In the genomic region with DNA sequence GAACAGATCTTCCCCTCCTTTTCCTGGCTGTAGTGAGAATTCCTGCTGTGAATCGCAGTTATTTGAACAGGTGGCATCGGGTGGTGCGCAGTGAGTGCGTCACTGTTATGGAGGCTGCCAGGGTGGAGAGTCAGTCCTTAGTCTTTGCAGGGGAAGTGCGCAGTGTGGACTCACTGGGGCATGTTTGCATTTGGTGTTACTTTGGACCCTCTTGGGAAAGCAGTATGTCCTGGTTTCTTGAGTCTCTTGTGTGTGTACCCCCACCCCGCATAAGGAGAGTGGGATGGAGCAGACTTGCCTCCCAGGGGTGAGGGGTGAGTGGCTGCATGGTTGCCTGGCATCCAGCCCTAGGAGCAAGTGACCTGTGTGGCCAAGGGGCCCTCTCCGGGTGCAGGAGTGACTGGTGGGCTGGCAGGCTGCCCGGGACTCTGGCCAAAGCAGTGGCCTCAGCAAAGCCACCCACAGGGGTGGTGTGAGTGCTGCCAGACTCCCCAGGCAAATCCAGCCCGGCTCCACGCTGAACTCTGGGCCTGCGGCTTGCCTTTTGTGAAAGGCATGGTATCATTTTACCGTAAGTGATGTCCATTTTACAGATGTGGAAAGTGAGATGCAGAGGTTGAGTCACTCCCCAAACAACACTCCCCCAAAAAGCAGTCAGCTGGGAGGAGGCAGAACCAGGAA, we compare ENCODE assay signal across 10 cellular contexts. TPM values are rescaled to one million over a fixed set of nuclear protein-coding genes. Genes with fewer than 3 reads are reported as not detected.
DNase-seq lines count a peak whose midpoint lies in the region; ATAC-seq and TF ChIP-seq lines count a peak whose summit lies in the region.
"Had no signal": no experiment of that assay in that cellular context is flagged by ENCODE, and none has a peak within 500 bp of the region (broad histone marks: within the 10 kb centered on the region; RNA-seq: fewer than 3 reads in every experiment).

No MANE protein-coding gene starts in this region.

- peak; percentile 57 for ATAC-seq in left lung
- peak; percentile 23 to 45 for ATAC-seq in upper lobe of left lung (ENCODE audit: low FRiP score in 2 of 2)

- H3K36me3 ChIP-seq in left lung (peaks cover 0 to 47% of the 10 kb centered on the region in 2 donors), upper lobe of left lung (peaks cover 0 to 49% (median 15%) of the 10 kb centered on the region in 4 donors), MM.1S (replicated peaks; ENCODE audit: insufficient read depth, low read length) (no peaks in the 10 kb centered on the region)

- no peak for TF ChIP-seq POLR2A in upper lobe of left lung (IDR thresholded peaks at IDR 0.05)

- H3K9me3 ChIP-seq in left lung = peaks cover 0 to 3% of the 10 kb centered on the region in 2 donors
- peaks cover 0 to 3% (median 0%) of the 10 kb centered on the region in 4 donors for H3K9me3 ChIP-seq in upper lobe of left lung
- no peaks in the 10 kb centered on the region for H3K9me3 ChIP-seq in MM.1S (replicated peaks; ENCODE audit: insufficient read depth, low read length)
- H3K9me3 ChIP-seq: psoas muscle had no signal

- H3K9ac ChIP-seq in MM.1S (ENCODE audit: low read length) = no peak overlapping the region

- peaks cover 3% of the 10 kb centered on the region; the same call in 1 of the 2 replicates for H4K20me1 ChIP-seq in MM.1S (ENCODE audit: insufficient read depth, low read length)

- in situ Hi-C loops in astrocyte of the cerebellum (cut with HindIII; ENCODE audit: low sequenced_read_pairs) = loop anchor here (10.0 to 25.0 kb wide), 2 partner anchors 152 to 220 kb away; partner anchors contain the start of gene FLNB

- DNase-seq in DMS 273 (lab: John Stamatoyannopoulos, UW; ENCODE audit: unreplicated experiment) = peak; percentile 77
- no peak for DNase-seq in DMS 273 treated with DMSO at 0.1 percent for 48 hours (lab: John Stamatoyannopoulos, UW)
- DNase-seq in astrocyte of the cerebellum (ENCODE audit: low read depth) = peak; percentile 59
- peak; percentile 77 to 88 for DNase-seq in left lung
- peak; percentile 75 to 92 for DNase-seq in upper lobe of left lung
- DNase-seq in stimulated activated CD4-positive, alpha-beta T cell treated with anti-CD3 and anti-CD28 coated beads, Interleukin-1b, Interleukin-23, amount 100 ng/mL, for 48 hours = no peak
- no peak for DNase-seq in hepatic stellate cell (ENCODE audit: low spot score)
- DNase-seq in MM.1S = no peak

- TF ChIP-seq CTCF in astrocyte of the cerebellum (IDR thresholded peaks at IDR 0.05; ENCODE audit: low read depth, low read length, missing control alignments) = no peak
- no peak for TF ChIP-seq CTCF in left lung (IDR thresholded peaks at IDR 0.05)
- TF ChIP-seq CTCF in upper lobe of left lung (IDR thresholded peaks at IDR 0.05) = no peak
- TF ChIP-seq CTCF in MM.1S (IDR thresholded peaks at IDR 0.05; ENCODE audit: low read length) = no peak

- H3K79me2 ChIP-seq in MM.1S (ENCODE audit: low read length) = no peaks in the 10 kb centered on the region

- H3K9me2 ChIP-seq in MM.1S (replicated peaks; ENCODE audit: insufficient read depth, low read length) = no peaks in the 10 kb centered on the region

- no peak overlapping the region for H2AFZ ChIP-seq in MM.1S (ENCODE audit: low read length)

- intact Hi-C loops in left lung (cut with DNase I) = loop anchor here in 1 of 2 donors (10.0 kb wide), 1 partner anchor 150 kb away; no protein-coding TSS in a partner anchor

- peak overlapping the region in 1 of 2 donors; percentile 26 for H3K27ac ChIP-seq in left lung
- peak overlapping the region in 3 of 4 donors; percentile 19 to 49 (median 34) for H3K27ac ChIP-seq in upper lobe of left lung
- H3K27ac ChIP-seq in MM.1S (ENCODE audit: low read length) = no peak overlapping the region
- H3K27ac ChIP-seq: 22Rv1, psoas muscle had no signal

- no peak overlapping the region for H3K4me3 ChIP-seq in astrocyte of the cerebellum (ENCODE audit: low read depth, low read length)
- no peak overlapping the region for H3K4me3 ChIP-seq in left lung
- H3K4me3 ChIP-seq in upper lobe of left lung = no peak overlapping the region
- no peak overlapping the region for H3K4me3 ChIP-seq in MM.1S (ENCODE audit: low read length)
- H3K4me3 ChIP-seq: psoas muscle had no signal

- WGBS in upper lobe of left lung, 2 donors = 67 to 86% methylated on average over 7 to 12 of the region's 12 CpGs

- no peak for TF ChIP-seq EP300 in upper lobe of left lung (IDR thresholded peaks at IDR 0.05)

- H3K4me2 ChIP-seq in MM.1S (ENCODE audit: low read depth, low read length) = no peak overlapping the region

- H3K27me3 ChIP-seq in left lung = no peaks in the 10 kb centered on the region
- no peaks in the 10 kb centered on the region for H3K27me3 ChIP-seq in upper lobe of left lung
- H3K27me3 ChIP-seq in MM.1S (replicated peaks; ENCODE audit: insufficient read depth, low read length) = no peaks in the 10 kb centered on the region

- H3K4me1 ChIP-seq in left lung (peaks cover 18 to 31% of the 10 kb centered on the region in 2 donors), upper lobe of left lung (peaks cover 11 to 28% (median 26%) of the 10 kb centered on the region in 4 donors), MM.1S (ENCODE audit: low read length) (no peaks in the 10 kb centered on the region)
- H3K4me1 ChIP-seq: psoas muscle had no signal

- H3F3A ChIP-seq in MM.1S (ENCODE audit: insufficient read depth, low read length) = no peaks in the 10 kb centered on the region

RNA-seq across cellular contexts. Expression of gene DNASE1L3, which starts 46.4 kb away (rescaled TPM):
- 1 to 10 TPM; 1.2 to 3.0 TPM for total RNA-seq in left lung
- 10 to 100 TPM in 1 of 6 donors, 1 to 10 TPM in 2, under 1 TPM in 2, not detected in 1; 0.59 to 35.6 (median 3.3) TPM for total RNA-seq in upper lobe of left lung

Comparison
In these comparisons a context has a peak if more than half of its experiments do, and no peak if none do; other contexts are left out.
1. DNase-seq: peak in DMS 273 (single experiment), astrocyte of the cerebellum (single experiment), left lung (2 of 2) and upper lobe of left lung (2 of 2); none in DMS 273 treated with DMSO at 0.1 percent for 48 hours (single experiment), stimulated activated CD4-positive, alpha-beta T cell treated with anti-CD3 and anti-CD28 coated beads, Interleukin-1b, Interleukin-23, amount 100 ng/mL, for 48 hours (single experiment), hepatic stellate cell (single experiment) and MM.1S (single experiment).